Comparison of ENCODE assay signal across 27 cellular contexts in the genomic region with DNA sequence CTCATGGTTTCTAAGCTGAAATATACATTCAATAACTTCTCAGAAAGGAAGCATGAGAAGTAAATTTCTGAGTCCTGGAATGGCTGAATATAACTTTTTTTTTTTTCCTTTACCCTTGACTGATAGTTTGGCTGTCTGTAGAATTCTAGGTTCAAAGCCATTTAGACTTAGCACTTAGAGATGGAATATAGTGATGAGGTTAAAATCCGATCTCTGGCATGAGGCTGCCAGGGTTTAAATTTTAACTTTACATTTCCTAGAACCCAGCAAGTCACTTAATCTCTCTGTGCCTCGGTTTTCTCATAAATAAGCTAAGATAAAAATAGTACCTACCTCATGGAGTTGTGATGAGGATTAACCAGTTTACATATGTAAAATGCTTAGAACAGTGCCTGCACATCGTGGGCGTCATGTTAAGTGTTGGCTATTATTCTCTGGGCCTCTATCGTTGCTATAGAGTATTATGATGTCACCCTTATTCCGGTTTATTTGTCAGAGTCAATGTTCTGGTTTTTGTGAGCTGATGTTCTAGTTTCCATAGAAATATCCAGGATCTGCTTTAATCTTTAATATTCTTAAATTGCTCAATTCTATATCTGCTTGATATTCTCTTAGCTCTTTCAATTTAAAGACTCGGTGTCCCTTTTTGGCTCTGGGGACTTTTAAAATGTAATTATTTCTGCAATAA.
"Had no signal": no experiment of that assay in that cellular context is flagged by ENCODE, and none has a peak within 500 bp of the region (broad histone marks: within the 10 kb centered on the region; RNA-seq: fewer than 3 reads in every experiment).

No MANE protein-coding gene starts in this region.

- H3K4me2 ChIP-seq: smooth muscle cell had no signal

- H3K4me3 ChIP-seq: colonic mucosa, heart right ventricle, left lung, mucosa of descending colon, right lobe of liver, smooth muscle cell, stomach, thyroid gland had no signal

- H3K79me2 ChIP-seq: parathyroid adenoma had no signal

- H3K4me1 ChIP-seq: colonic mucosa, left lung, parathyroid adenoma had no signal

- H3K9me3 ChIP-seq: colonic mucosa, heart right ventricle, left lung, mucosa of descending colon, neutrophil, right lobe of liver, stomach, thyroid gland had no signal

- DNase-seq: colonic mucosa; effector CD8-positive, alpha-beta T cell; endodermal cell; foreskin melanocyte; glutamatergic neuron; heart right ventricle; hippocampal formation; islet precursor cell; left lung; mesenchymal stem cell; mucosa of descending colon; naive B cell; right lobe of liver; stimulated activated CD4-positive, alpha-beta T cell treated with anti-CD3 and anti-CD28 coated beads, Interleukin-12 subunit alpha, Interleukin-12 subunit beta, amount 100 ng/mL, for 4 hours; stimulated activated CD4-positive, alpha-beta T cell treated with anti-CD3 and anti-CD28 coated beads, Interleukin-1b, Interleukin-23, amount 100 ng/mL, for 48 hours; stimulated activated CD4-positive, alpha-beta T cell treated with anti-CD3 and anti-CD28 coated beads, Interleukin-4, amount 100 ng/mL, for 1 hour; stimulated activated CD8-positive, alpha-beta memory T cell treated with anti-CD3 and anti-CD28 coated beads, Interleukin-4, amount 100 ng/mL, for 48 hours; stimulated activated naive CD4-positive, alpha-beta T cell treated with Interleukin-2 at 50 U/mL for 16 hours; stomach; thyroid gland; trophoblast cell had no signal

- H3K27me3 ChIP-seq: colonic mucosa, left lung, neutrophil, right lobe of liver, stomach, thyroid gland had no signal

- ATAC-seq: esophagus mucosa; heart right ventricle; left lung; mucosa of descending colon; natural killer cell treated with Interleukin-12 subunit alpha and Interleukin-12 subunit beta and Interleukin-15 and Interleukin-18, amount 100 ng/mL, for 72 hours had no signal

- H2AFZ ChIP-seq: parathyroid adenoma had no signal

- H3K36me3 ChIP-seq: colonic mucosa, heart right ventricle, left lung, neutrophil, right lobe of liver, stomach, thyroid gland had no signal

- H3K27ac ChIP-seq: colonic mucosa, epithelial cell of prostate, heart right ventricle, left lung, neutrophil, parathyroid adenoma, right lobe of liver, stomach, thyroid gland had no signal

- H3K9ac ChIP-seq: parathyroid adenoma had no signal
